9 cellular contexts compared by ENCODE assay signal in genomic region chr2:101517753-101518152, GRCh38. TPM values are rescaled to one million over a fixed set of nuclear protein-coding genes. Genes with fewer than 3 reads are reported as not detected.
DNase-seq lines count a peak whose midpoint lies in the region; ATAC-seq and TF ChIP-seq lines count a peak whose summit lies in the region.
"Had no signal": no experiment of that assay in that cellular context is flagged by ENCODE, and none has a peak within 500 bp of the region (broad histone marks: within the 10 kb centered on the region; RNA-seq: fewer than 3 reads in every experiment).

No MANE protein-coding gene starts in this region.

- peak overlapping the region; percentile 35; the same call in 1 of the 2 replicates for H3K18ac ChIP-seq in IMR-90 (ENCODE audit: low read depth, low read length)

- peak overlapping the region; percentile 49; the same call in 1 of the 2 replicates for H3K4ac ChIP-seq in IMR-90 (ENCODE audit: low read depth, low read length)

- H3K4me1 ChIP-seq in BLaER1 (peaks cover 48% of the 10 kb centered on the region), IMR-90 (ENCODE audit: control insufficient read depth, insufficient read depth, low read length) (peaks cover 24% of the 10 kb centered on the region)

- H2BK15ac ChIP-seq in IMR-90 (ENCODE audit: low read depth, low read length), result peak overlapping the region; percentile 28; the same call in 1 of the 3 replicates

- DNase-seq in IMR-90, result peak; percentile 65
- DNase-seq in amniotic epithelial cell (ENCODE audit: low read depth), result peak; percentile 90
- DNase-seq in kidney glomerular epithelial cell (lab: John Stamatoyannopoulos, UW), result peak; percentile 50
- DNase-seq in ureter (ENCODE audit: low spot score), result no peak
- DNase-seq in GM10248 (ENCODE audit: extremely low spot score), result no peak
- DNase-seq in NCI-H524 treated with DMSO at 0.1 percent for 48 hours (lab: John Stamatoyannopoulos, UW), result no peak
- DNase-seq: activated CD4-positive, CD25-positive, alpha-beta regulatory T cell had no signal

- peak overlapping the region; percentile 80 for H2BK5ac ChIP-seq in IMR-90 (ENCODE audit: low read depth, low read length, poor library complexity, severe bottlenecking)

- no peak for TF ChIP-seq CTCF in IMR-90 (conservative IDR thresholded peaks at IDR 0.05; ENCODE audit: low read depth, low read length)
- no peak for TF ChIP-seq CTCF in GM10248 (IDR thresholded peaks at IDR 0.05; ENCODE audit: control extremely low read depth, extremely low read depth, low read depth, missing control alignments)

- peak overlapping the region; percentile 6 to 62; a peak in 3 of 4 replicates for H4K8ac ChIP-seq in IMR-90 (ENCODE audit: low read depth in 2 of 2, low read length in 2 of 2)

- peak overlapping the region; percentile 13; the same call in 1 of the 2 replicates for H4K5ac ChIP-seq in IMR-90 (ENCODE audit: low read depth, low read length)

- no peak overlapping the region; the same call in 1 of the 2 replicates for H3K23ac ChIP-seq in IMR-90 (ENCODE audit: low read depth, low read length)

- peaks cover 24% of the 10 kb centered on the region for H3K9me1 ChIP-seq in IMR-90 (ENCODE audit: insufficient read depth, low read length)

- dilution Hi-C loops in IMR-90 (cut with HindIII; ENCODE audit: low sequenced_read_pairs, unreplicated experiment), result no loop called here

- H3K9me3 ChIP-seq in BLaER1 (peaks cover 7% of the 10 kb centered on the region), IMR-90 (ENCODE audit: control insufficient read depth, insufficient read depth, low read length) (no peaks in the 10 kb centered on the region; the same call in 1 of the 2 replicates)

- H3K56ac ChIP-seq in IMR-90 (ENCODE audit: extremely low read depth, insufficient read depth, low read length), result peak overlapping the region; percentile 12; the same call in 1 of the 2 replicates

- peak overlapping the region; percentile 54; the same call in 1 of the 2 replicates for H2BK20ac ChIP-seq in IMR-90 (ENCODE audit: low read depth, low read length)

- H3K4me3 ChIP-seq in BLaER1 (no peak overlapping the region), IMR-90 (ENCODE audit: insufficient read depth, low read depth, low read length) (no peak overlapping the region)

- peak overlapping the region; percentile 49 for H4K91ac ChIP-seq in IMR-90 (ENCODE audit: insufficient read depth, low read depth, low read length)

- no peak for TF ChIP-seq POLR2A in IMR-90 (IDR thresholded peaks at IDR 0.05; ENCODE audit: low read depth, low read length)

- H3K27ac ChIP-seq in BLaER1 (no peak overlapping the region), IMR-90 (ENCODE audit: insufficient read depth, low read length) (no peak overlapping the region)

- peak overlapping the region; percentile 71 for H2BK120ac ChIP-seq in IMR-90 (ENCODE audit: low read depth, low read length)

- H4K20me1 ChIP-seq in BLaER1, result no peaks in the 10 kb centered on the region
- H4K20me1 ChIP-seq in IMR-90 (ENCODE audit: insufficient read depth, low read length), result no peaks in the 10 kb centered on the region

- no peak overlapping the region for H2AK5ac ChIP-seq in IMR-90 (ENCODE audit: low read depth, low read length)

- CTCF ChIA-PET in IMR-90 (lab: Yijun Ruan, JAX) (interaction anchor here (1.2 to 2.4 kb wide), 2 partner anchors 8 to 314 kb away, joined by 5 to 6 read pairs; no protein-coding TSS in a partner anchor), GM10248 (lab: Yijun Ruan, JAX) (no interaction called here)

- no peak for TF ChIP-seq RAD21 in IMR-90 (IDR thresholded peaks at IDR 0.05; ENCODE audit: low read length)

- no peaks in the 10 kb centered on the region for H3K36me3 ChIP-seq in BLaER1
- no peaks in the 10 kb centered on the region for H3K36me3 ChIP-seq in IMR-90 (ENCODE audit: control insufficient read depth, insufficient read depth, low read length)

- no peaks in the 10 kb centered on the region for H3K27me3 ChIP-seq in BLaER1
- no peaks in the 10 kb centered on the region for H3K27me3 ChIP-seq in IMR-90 (ENCODE audit: control insufficient read depth, insufficient read depth, low read length)

- H3K14ac ChIP-seq in IMR-90 (replicated peaks; ENCODE audit: low read depth, low read length), result peak overlapping the region; percentile 47; the same call in 1 of the 2 replicates

- ATAC-seq in IMR-90 (ENCODE audit: low read depth), result no peak
- ATAC-seq in GM21529 (IDR thresholded peaks at IDR 0.05; ENCODE audit: unreplicated experiment), result no peak

- no peak overlapping the region for H2AK9ac ChIP-seq in IMR-90 (replicated peaks; ENCODE audit: low read depth, low read length, poor library complexity)

- in situ Hi-C loops in IMR-90 (cut with MboI; ENCODE audit: low sequenced_read_pairs), result loop anchor here (25.0 kb wide), 1 partner anchor 170 kb away; the partner anchor contains the start of gene MAP4K4

- intact Hi-C loops in IMR-90 (cut with micrococcal nuclease), result loop anchor here (2.0 kb wide), 1 partner anchor 179 kb away; the partner anchor contains the start of gene MAP4K4

- peaks cover 0 to 42% of the 10 kb centered on the region in 2 experiments; a peak in 2 of 4 replicates for H3K79me1 ChIP-seq in IMR-90 (ENCODE audit: low read depth in 1 of 2, low read length in 2 of 2)

- POLR2A ChIA-PET in IMR-90 (lab: Charles Lee; ENCODE audit: unreplicated experiment), result interaction anchor here (1.0 kb wide), 1 partner anchor 23 kb away, joined by 3 read pairs; no protein-coding TSS in a partner anchor
- POLR2A ChIA-PET in GM10248 (lab: Yijun Ruan, JAX), result no interaction called here

- H3K4me2 ChIP-seq in BLaER1, result peak overlapping the region; percentile 29
- peak overlapping the region; percentile 53; the same call in 1 of the 2 replicates for H3K4me2 ChIP-seq in IMR-90 (ENCODE audit: low read depth, low read length)

- no TSS peak for BruUV-seq in IMR-90 (replicated peaks; lab: Mats Ljungman, UMichigan)

- H2AFZ ChIP-seq in IMR-90 (replicated peaks; ENCODE audit: low read length, poor library complexity), result no peak overlapping the region

- no peak overlapping the region for H3K9ac ChIP-seq in BLaER1
- H3K9ac ChIP-seq in IMR-90 (ENCODE audit: low read depth, low read length), result no peak overlapping the region

TF ChIP-seq in IMR-90, 13 proteins besides CTCF, POLR2A, EP300 and RAD21:
- TF ChIP-seq MXI1 (IDR thresholded peaks at IDR 0.05; ENCODE audit: borderline replicate concordance, low read depth, low read length), result no peak
- peak; percentile 35; the same call in 1 of the 2 replicates for TF ChIP-seq FOS (IDR thresholded peaks at IDR 0.05; ENCODE audit: low read depth, low read length)
- no peak for TF ChIP-seq MAFK (IDR thresholded peaks at IDR 0.05; ENCODE audit: low read depth, low read length)
- no peak for TF ChIP-seq CHD1 (IDR thresholded peaks at IDR 0.05; ENCODE audit: low read depth, low read length)
- no peak for TF ChIP-seq ELK1 (IDR thresholded peaks at IDR 0.05; ENCODE audit: borderline replicate concordance, low read depth, low read length)
- no peak for TF ChIP-seq RFX5 (IDR thresholded peaks at IDR 0.05; ENCODE audit: low read depth, low read length)
TF ChIP-seq in IMR-90: peak in this region for 1.

RNA-seq across cellular contexts. Expression of gene RFX8, which starts 42.8 kb away (rescaled TPM):
- total RNA-seq in IMR-90 (2012; rRNA removed), result 1.9 and 2.9 TPM in 2 replicates
- polyA plus RNA-seq in IMR-90 (2012; rRNA removed), result 3.4 and 5.3 TPM in 2 replicates
- 0.65 and 1.5 TPM in 2 replicates for polyA plus RNA-seq in IMR-90 (2012; cell fraction: cytosol; rRNA removed)
- 15.7 and 27.7 TPM in 2 replicates for polyA plus RNA-seq in IMR-90 (2012; cell fraction: nucleus; rRNA removed; ENCODE audit: low replicate concordance)
- total RNA-seq in ureter, result not detected

Comparison
In these comparisons a context has a peak if more than half of its experiments do, and no peak if none do; other contexts are left out.
1. DNase-seq: peak in IMR-90 (single experiment), amniotic epithelial cell (single experiment) and kidney glomerular epithelial cell (single experiment); none in ureter (single experiment), GM10248 (single experiment) and NCI-H524 treated with DMSO at 0.1 percent for 48 hours (single experiment).